ENCODE assay signal across 3 cellular contexts in genomic region chr22:43743131-43743530, GRCh38.
A peak's percentile ranks its signal among the peaks of the same experiment; 100 is the strongest.
TF ChIP-seq lines count a peak whose summit lies in the region.

No MANE protein-coding gene starts in this region.

TF ChIP-seq in SK-N-SH, 30 proteins besides CTCF, POLR2A, EP300 and RAD21:
- TF ChIP-seq, protein P1, sequence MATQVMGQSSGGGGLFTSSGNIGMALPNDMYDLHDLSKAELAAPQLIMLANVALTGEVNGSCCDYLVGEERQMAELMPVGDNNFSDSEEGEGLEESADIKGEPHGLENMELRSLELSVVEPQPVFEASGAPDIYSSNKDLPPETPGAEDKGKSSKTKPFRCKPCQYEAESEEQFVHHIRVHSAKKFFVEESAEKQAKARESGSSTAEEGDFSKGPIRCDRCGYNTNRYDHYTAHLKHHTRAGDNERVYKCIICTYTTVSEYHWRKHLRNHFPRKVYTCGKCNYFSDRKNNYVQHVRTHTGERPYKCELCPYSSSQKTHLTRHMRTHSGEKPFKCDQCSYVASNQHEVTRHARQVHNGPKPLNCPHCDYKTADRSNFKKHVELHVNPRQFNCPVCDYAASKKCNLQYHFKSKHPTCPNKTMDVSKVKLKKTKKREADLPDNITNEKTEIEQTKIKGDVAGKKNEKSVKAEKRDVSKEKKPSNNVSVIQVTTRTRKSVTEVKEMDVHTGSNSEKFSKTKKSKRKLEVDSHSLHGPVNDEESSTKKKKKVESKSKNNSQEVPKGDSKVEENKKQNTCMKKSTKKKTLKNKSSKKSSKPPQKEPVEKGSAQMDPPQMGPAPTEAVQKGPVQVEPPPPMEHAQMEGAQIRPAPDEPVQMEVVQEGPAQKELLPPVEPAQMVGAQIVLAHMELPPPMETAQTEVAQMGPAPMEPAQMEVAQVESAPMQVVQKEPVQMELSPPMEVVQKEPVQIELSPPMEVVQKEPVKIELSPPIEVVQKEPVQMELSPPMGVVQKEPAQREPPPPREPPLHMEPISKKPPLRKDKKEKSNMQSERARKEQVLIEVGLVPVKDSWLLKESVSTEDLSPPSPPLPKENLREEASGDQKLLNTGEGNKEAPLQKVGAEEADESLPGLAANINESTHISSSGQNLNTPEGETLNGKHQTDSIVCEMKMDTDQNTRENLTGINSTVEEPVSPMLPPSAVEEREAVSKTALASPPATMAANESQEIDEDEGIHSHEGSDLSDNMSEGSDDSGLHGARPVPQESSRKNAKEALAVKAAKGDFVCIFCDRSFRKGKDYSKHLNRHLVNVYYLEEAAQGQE (IDR thresholded peaks at IDR 0.05; ENCODE audit: low read depth, low read length), result no peak
- TF ChIP-seq JUND (IDR thresholded peaks at IDR 0.05) (no peak), RXRA (IDR thresholded peaks at IDR 0.05; ENCODE audit: borderline replicate concordance, low read depth) (no peak), EZH2phosphoT487 (IDR thresholded peaks at IDR 0.05; ENCODE audit: borderline replicate concordance, low read depth) (no peak), NRF1 (IDR thresholded peaks at IDR 0.05; ENCODE audit: low read depth, low read length) (no peak), YY1 (IDR thresholded peaks at IDR 0.05; ENCODE audit: low read depth) (no peak), FOXM1 (IDR thresholded peaks at IDR 0.05; ENCODE audit: low read depth) (no peak), CHD2 (IDR thresholded peaks at IDR 0.05; ENCODE audit: low read length, partially characterized antibody) (no peak), GATA2 (CRISPR knock-in tag; IDR thresholded peaks at IDR 0.05) (no peak), SIN3A (IDR thresholded peaks at IDR 0.05; ENCODE audit: borderline replicate concordance, low read depth, low read length) (no peak), POLR2AphosphoS5 (IDR thresholded peaks at IDR 0.05; ENCODE audit: low read depth, low read length) (no peak), TEAD4 (IDR thresholded peaks at IDR 0.05; ENCODE audit: borderline replicate concordance, insufficient read depth) (no peak), FOSL2 (IDR thresholded peaks at IDR 0.05; ENCODE audit: borderline replicate concordance, low read depth) (no peak), NFIC (IDR thresholded peaks at IDR 0.05; ENCODE audit: borderline replicate concordance) (no peak), RCOR1 (IDR thresholded peaks at IDR 0.05; ENCODE audit: low read length) (no peak), TCF12 (IDR thresholded peaks at IDR 0.05) (no peak)
- TF ChIP-seq, protein P2, sequence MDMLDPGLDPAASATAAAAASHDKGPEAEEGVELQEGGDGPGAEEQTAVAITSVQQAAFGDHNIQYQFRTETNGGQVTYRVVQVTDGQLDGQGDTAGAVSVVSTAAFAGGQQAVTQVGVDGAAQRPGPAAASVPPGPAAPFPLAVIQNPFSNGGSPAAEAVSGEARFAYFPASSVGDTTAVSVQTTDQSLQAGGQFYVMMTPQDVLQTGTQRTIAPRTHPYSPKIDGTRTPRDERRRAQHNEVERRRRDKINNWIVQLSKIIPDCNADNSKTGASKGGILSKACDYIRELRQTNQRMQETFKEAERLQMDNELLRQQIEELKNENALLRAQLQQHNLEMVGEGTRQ (IDR thresholded peaks at IDR 0.05; ENCODE audit: borderline replicate concordance, low read depth, low read length), result no peak
- TF ChIP-seq, protein P3, sequence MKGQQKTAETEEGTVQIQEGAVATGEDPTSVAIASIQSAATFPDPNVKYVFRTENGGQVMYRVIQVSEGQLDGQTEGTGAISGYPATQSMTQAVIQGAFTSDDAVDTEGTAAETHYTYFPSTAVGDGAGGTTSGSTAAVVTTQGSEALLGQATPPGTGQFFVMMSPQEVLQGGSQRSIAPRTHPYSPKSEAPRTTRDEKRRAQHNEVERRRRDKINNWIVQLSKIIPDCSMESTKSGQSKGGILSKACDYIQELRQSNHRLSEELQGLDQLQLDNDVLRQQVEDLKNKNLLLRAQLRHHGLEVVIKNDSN (IDR thresholded peaks at IDR 0.05; ENCODE audit: borderline replicate concordance, low read depth), result no peak
- TF ChIP-seq, protein P4, sequence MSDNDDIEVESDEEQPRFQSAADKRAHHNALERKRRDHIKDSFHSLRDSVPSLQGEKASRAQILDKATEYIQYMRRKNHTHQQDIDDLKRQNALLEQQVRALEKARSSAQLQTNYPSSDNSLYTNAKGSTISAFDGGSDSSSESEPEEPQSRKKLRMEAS (IDR thresholded peaks at IDR 0.05; ENCODE audit: low read depth), result no peak

TF ChIP-seq in SK-N-SH treated with all-trans-retinoic acid at 6 μM for 48 hours, 23 proteins besides CTCF, POLR2A, EP300 and RAD21:
- no peak for TF ChIP-seq PATZ1 (CRISPR knock-in tag; IDR thresholded peaks at IDR 0.05; ENCODE audit: borderline replicate concordance)
- no peak for TF ChIP-seq SNAI2 (CRISPR knock-in tag; IDR thresholded peaks at IDR 0.05)
- TF ChIP-seq TSHZ2 (CRISPR knock-in tag; IDR thresholded peaks at IDR 0.05), result no peak
- no peak for TF ChIP-seq ZNF70 (CRISPR knock-in tag; IDR thresholded peaks at IDR 0.05)

TF ChIP-seq in GM12878, 131 proteins besides CTCF, POLR2A, EP300 and RAD21 (continued from another document):
- TF ChIP-seq CUX1 (IDR thresholded peaks at IDR 0.05; ENCODE audit: insufficient replicate concordance, low read depth, low read length), result no peak
- TF ChIP-seq TCF7 (IDR thresholded peaks at IDR 0.05; ENCODE audit: borderline replicate concordance), result no peak
- peak; percentile 5; the same call in 1 of the 2 replicates for TF ChIP-seq SMC3 (IDR thresholded peaks at IDR 0.05; ENCODE audit: borderline replicate concordance, low read length)
